Comparison of ENCODE assay signal across 8 cellular contexts in the genomic region with DNA sequence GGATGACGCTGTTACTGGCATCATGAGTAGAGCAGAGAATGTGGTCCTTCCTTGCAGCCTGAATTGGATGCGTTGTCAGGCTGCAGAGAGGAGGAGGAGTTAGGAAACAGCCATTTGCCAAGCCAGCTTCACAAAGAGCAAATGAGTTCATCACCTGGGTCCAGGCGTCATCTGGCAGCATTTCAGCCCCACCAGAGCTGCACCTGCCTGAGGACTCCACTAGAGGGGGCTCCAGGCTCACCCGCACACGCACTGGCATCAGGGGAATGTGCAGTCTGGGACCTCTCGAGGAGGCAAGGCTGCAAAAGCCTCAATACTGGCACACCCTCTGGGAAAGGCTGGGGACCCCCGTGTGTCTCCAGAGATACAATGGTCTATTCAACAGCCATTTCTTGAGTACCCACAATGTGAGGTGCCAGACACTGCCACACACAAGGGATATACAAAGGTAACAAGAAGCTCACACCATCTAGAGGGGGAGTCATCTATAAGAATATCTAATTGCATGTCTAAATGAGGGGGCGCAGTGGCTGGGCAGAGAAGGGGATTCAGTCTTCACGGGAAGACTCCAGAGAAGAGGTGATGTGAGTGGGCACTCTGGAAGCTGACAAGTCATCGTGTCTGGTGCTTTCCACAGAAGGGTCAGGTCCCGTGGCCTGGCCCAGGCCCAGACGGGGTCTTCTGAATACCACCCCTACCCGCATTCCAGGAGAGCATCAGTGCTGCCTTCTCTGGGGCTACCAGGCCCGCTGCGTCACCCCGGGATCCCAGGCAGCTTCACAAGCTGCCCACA. TPM values are rescaled to one million over a fixed set of nuclear protein-coding genes. Genes with fewer than 3 reads are reported as not detected.
DNase-seq lines count a peak whose midpoint lies in the region; ATAC-seq, FAIRE-seq and TF ChIP-seq lines count a peak whose summit lies in the region.

No MANE protein-coding gene starts in this region.

- ATAC-seq in GM21526 (IDR thresholded peaks at IDR 0.05; ENCODE audit: low FRiP score, unreplicated experiment) = peak; percentile 65
- no peak for ATAC-seq in HG03342 (IDR thresholded peaks at IDR 0.05; ENCODE audit: unreplicated experiment)

- FAIRE-seq in kidney (lab: Jason Lieb, UNC) = no peak

- peak; percentile 92 for DNase-seq in AG08396 (ENCODE audit: low spot score)
- peak; percentile 75 for DNase-seq in NCI-H2171 (lab: John Stamatoyannopoulos, UW)
- DNase-seq in cerebellar cortex (ENCODE audit: low spot score) = peak; percentile 90
- DNase-seq in kidney = peak; percentile 68
- DNase-seq in stimulated activated CD4-positive, alpha-beta T cell treated with anti-CD3 and anti-CD28 coated beads, Interleukin-1b, Interleukin-23, amount 100 ng/mL, for 24 hours (ENCODE audit: low read depth in 4 of 4, low spot score in 1 of 4) = peak in 3 of 4 experiments; percentile 17 to 43 (median 30)

- H3K4me1 ChIP-seq in kidney (ENCODE audit: control insufficient read depth in 1 of 2, insufficient read depth in 1 of 2, low read depth in 1 of 2, low read length in 2 of 2) = no peaks in the 10 kb centered on the region

- no peaks in the 10 kb centered on the region for H3K36me3 ChIP-seq in kidney (ENCODE audit: control insufficient read depth in 1 of 2, insufficient read depth in 2 of 2, low read length in 2 of 2)

- H3K9me3 ChIP-seq in kidney (ENCODE audit: control insufficient read depth in 1 of 2, low read length in 2 of 2) = no peaks in the 10 kb centered on the region

- intact Hi-C loops in kidney (cut with DNase I) = loop anchor here (10.0 kb wide), 1 partner anchor 265 kb away; no protein-coding TSS in a partner anchor

- no peak overlapping the region for H3K27ac ChIP-seq in kidney (ENCODE audit: low read depth in 2 of 2, low read length in 2 of 2)

- no peak overlapping the region for H3K9ac ChIP-seq in kidney (ENCODE audit: low read length in 2 of 2)

- H3K4me3 ChIP-seq in WI38 (ENCODE audit: low read depth, low read length) (no peak overlapping the region), kidney (ENCODE audit: low read length in 2 of 2) (no peak overlapping the region)

- TF ChIP-seq CTCF in WI38 (IDR thresholded peaks at IDR 0.05; ENCODE audit: low read depth, low read length) = peak; percentile 98
- peak; percentile 93 for TF ChIP-seq CTCF in kidney (IDR thresholded peaks at IDR 0.05; ENCODE audit: borderline replicate concordance, extremely low read depth, insufficient read depth)

RNA-seq across cellular contexts. Expression of a gene that starts 53.5 kb away (rescaled TPM):
- total RNA-seq in kidney = 0.44 TPM
- polyA plus RNA-seq in kidney (ENCODE audit: insufficient read depth, low read depth, low replicate concordance) = 0.15 TPM

Comparison
In these comparisons a context has a peak if more than half of its experiments do, and no peak if none do; other contexts are left out.
1. DNase-seq: peak in every context shown above with its lines; median percentile 92 in AG08396; 90 in cerebellar cortex; 75 in NCI-H2171; 68 in kidney; 30 in stimulated activated CD4-positive, alpha-beta T cell treated with anti-CD3 and anti-CD28 coated beads, Interleukin-1b, Interleukin-23, amount 100 ng/mL, for 24 hours.